Comparison of ENCODE assay signal across 8 cellular contexts in genomic region chr13:52127783-52128702, GRCh38. TPM values are rescaled to one million over a fixed set of nuclear protein-coding genes. Genes with fewer than 3 reads are reported as not detected.
DNase-seq lines count a peak whose midpoint lies in the region; ATAC-seq and TF ChIP-seq lines count a peak whose summit lies in the region.

No MANE protein-coding gene starts in this region.

- peak; percentile 63 to 67 for TF ChIP-seq CTCF in left lung (IDR thresholded peaks at IDR 0.05)

- H3K4me3 ChIP-seq in left lung: peak overlapping the region; percentile 59 to 82

- H3K36me3 ChIP-seq in left lung: peaks cover 0 to 19% of the 10 kb centered on the region in 2 donors

- no peak overlapping the region for H3K27ac ChIP-seq in left lung

- H3K27me3 ChIP-seq in left lung: peaks cover 0 to 12% of the 10 kb centered on the region in 2 donors

- no peaks in the 10 kb centered on the region for H3K9me3 ChIP-seq in left lung

- peaks cover 9 to 21% of the 10 kb centered on the region in 2 donors for H3K4me1 ChIP-seq in left lung

- DNase-seq in NCI-H446 (lab: John Stamatoyannopoulos, UW): peak; percentile 5 to 45
- DNase-seq in NCI-H446 treated with DMSO at 0.1 percent for 48 hours (lab: John Stamatoyannopoulos, UW): no peak
- DNase-seq in NCI-H345 (lab: John Stamatoyannopoulos, UW): peak; percentile 58
- DNase-seq in activated CD4-positive, alpha-beta T cell treated with anti-CD3 and anti-CD28 coated beads for 1 hour: peak; percentile 17
- DNase-seq in dermis blood vessel endothelial cell: peak; percentile 79
- peak in 1 of 2 donors; percentile 48 for DNase-seq in left lung
- DNase-seq in stimulated activated CD4-positive, alpha-beta T cell treated with anti-CD3 and anti-CD28 coated beads, Interleukin-2, amount 100 ng/mL, for 4 hours (ENCODE audit: low read depth): peak; percentile 35

- intact Hi-C loops in left lung (cut with DNase I): loop anchor here in 1 of 2 donors (5.0 to 10.0 kb wide), 2 partner anchors 126 to 313 kb away; no protein-coding TSS in a partner anchor

- ATAC-seq in HG03045 (IDR thresholded peaks at IDR 0.05; ENCODE audit: unreplicated experiment): peak; percentile 46
- peak; percentile 91 for ATAC-seq in left lung

RNA-seq across cellular contexts. Expression of gene NEK5, which starts 0.8 kb away (rescaled TPM):
- total RNA-seq in dermis blood vessel endothelial cell (0.05 and 0.34 TPM in 2 replicates), left lung (1 to 10 TPM in 1 of 2 donors, under 1 TPM in 1; 0.41 to 2.4 TPM)

RNA-seq across cellular contexts. Expression of gene NEK3, which starts 31.4 kb away (rescaled TPM):
- total RNA-seq in dermis blood vessel endothelial cell (13.2 and 17.9 TPM in 2 replicates), left lung (10 to 100 TPM in 1 of 2 donors, 1 to 10 TPM in 1; 9.8 to 11.0 TPM)
